In the genomic region with DNA sequence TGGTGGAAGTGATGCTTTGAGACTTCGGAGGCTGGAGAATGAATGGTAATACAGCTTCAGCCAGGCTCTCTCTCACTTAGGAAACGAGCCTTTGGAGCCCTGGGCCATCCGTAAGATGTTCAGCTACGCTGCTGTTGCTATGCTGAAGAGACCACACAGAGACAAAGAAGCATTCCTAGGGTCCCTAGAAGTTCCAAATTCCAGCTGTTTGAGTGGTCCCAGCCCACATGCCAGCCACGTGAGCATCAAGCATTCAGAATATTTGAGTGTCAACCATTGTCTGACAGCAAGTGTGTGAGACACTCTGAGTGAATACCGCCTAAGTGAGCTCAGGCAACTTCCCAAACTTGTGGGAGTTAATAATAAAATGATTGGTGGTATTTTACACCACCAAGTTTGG, we compare ENCODE assay signal across 28 cellular contexts.
"Had no signal": no experiment of that assay in that cellular context is flagged by ENCODE, and none has a peak within 500 bp of the region (broad histone marks: within the 10 kb centered on the region; RNA-seq: fewer than 3 reads in every experiment).

No MANE protein-coding gene starts in this region.

- H3K4me1 ChIP-seq: adrenal gland, body of pancreas, breast epithelium, Peyer's patch had no signal

- H3K4me3 Mint-ChIP-seq: activated CD4-positive, alpha-beta T cell treated with anti-CD3 and anti-CD28 coated beads, Interleukin-2, amount 10 ng/mL, durations not matched to agents 24 days and 14 days; activated CD8-positive, alpha-beta T cell treated with anti-CD3 and anti-CD28 coated beads, Interleukin-2, amount 10 ng/mL, durations not matched to agents 7 days and 5 days; activated naive CD4-positive, alpha-beta T cell treated with anti-CD3 and anti-CD28 coated beads for 36 hours; activated T-cell treated with anti-CD3 and anti-CD28 coated beads, Interleukin-2, amount 50 U/mL, for 24 hours had no signal

- H3K4me1 Mint-ChIP-seq: activated CD4-positive, alpha-beta T cell treated with anti-CD3 and anti-CD28 coated beads, Interleukin-2, amount 10 ng/mL, durations not matched to agents 24 days and 14 days had no signal

- H3K9me3 ChIP-seq: adrenal gland, body of pancreas, breast epithelium, Peyer's patch had no signal

- H3K9me3 Mint-ChIP-seq: activated CD4-positive, alpha-beta T cell treated with anti-CD3 and anti-CD28 coated beads, Interleukin-2, amount 10 ng/mL, durations not matched to agents 24 days and 14 days; activated naive CD4-positive, alpha-beta T cell treated with anti-CD3 and anti-CD28 coated beads for 36 hours; activated naive CD4-positive, alpha-beta T cell treated with anti-CD3 and anti-CD28 coated beads, Interleukin-2, amount 50 U/mL, for 72 hours; activated T-cell treated with anti-CD3 and anti-CD28 coated beads, Interleukin-2, amount 50 U/mL, for 24 hours; activated T-helper 2 cell treated with anti-CD3 and anti-CD28 coated beads, Interferon-gamma antibody, Interleukin-2, Interleukin-4, amounts not matched to agents 10 μg/mL and 5 μg/mL and 100 μg/mL, durations not matched to agents 14 hours and 24 hours and 36 hours had no signal

- H3K27ac ChIP-seq: adrenal gland, body of pancreas, breast epithelium, Peyer's patch, WERI-Rb-1 had no signal

- ATAC-seq: activated CD8-positive, alpha-beta T cell treated with anti-CD3 and anti-CD28 coated beads, Interleukin-2, amount 10 ng/mL, durations not matched to agents 7 days and 5 days; activated naive CD4-positive, alpha-beta T cell treated with anti-CD3 and anti-CD28 coated beads, Interleukin-2, amount 50 U/mL, for 72 hours; body of pancreas; SK-N-SH treated with all-trans-retinoic acid at 6 μM for 48 hours had no signal

- DNase-seq: activated CD4-positive, alpha-beta T cell treated with anti-CD3 and anti-CD28 coated beads, Interleukin-2, amount 10 ng/mL, durations not matched to agents 24 days and 14 days; activated CD4-positive, alpha-beta T cell treated with anti-CD3 and anti-CD28 coated beads, Interleukin-2, amount 50 U/mL, for 48 hours; activated CD8-positive, alpha-beta T cell treated with anti-CD3 and anti-CD28 coated beads, Interleukin-2, amount 10 ng/mL, durations not matched to agents 7 days and 5 days; activated gamma-delta T cell treated with Interleukin-2 at 50 U/mL for 16 hours; activated naive CD4-positive, alpha-beta T cell treated with anti-CD3 and anti-CD28 coated beads for 36 hours; activated T-cell treated with anti-CD3 and anti-CD28 coated beads, Interleukin-2, amount 50 U/mL, for 24 hours; adrenal gland; body of pancreas; caudate nucleus; cerebellar nuclear complex; Karpas-422; NCI-H1105; NCI-H1417 treated with DMSO at 0.1 percent for 48 hours; NCI-H187 treated with DMSO at 0.1 percent for 48 hours; NCI-H2081; NCI-H226; NCI-H446 treated with DMSO at 0.1 percent for 48 hours; NCI-H524; Peyer's patch; RPMI8226; SHP77 treated with DMSO at 0.1 percent for 48 hours; T-helper 1 cell; T1000; WERI-Rb-1 had no signal

- H3K36me3 ChIP-seq: adrenal gland, breast epithelium, Peyer's patch, WERI-Rb-1 had no signal

- H3K36me3 Mint-ChIP-seq: activated naive CD4-positive, alpha-beta T cell treated with anti-CD3 and anti-CD28 coated beads, Interleukin-2, amount 50 U/mL, for 72 hours had no signal

- H3K4me3 ChIP-seq: adrenal gland, body of pancreas, breast epithelium, Peyer's patch had no signal

- H3K27me3 Mint-ChIP-seq: activated T-cell treated with anti-CD3 and anti-CD28 coated beads, Interleukin-2, amount 50 U/mL, for 24 hours had no signal

- H3K27me3 ChIP-seq: adrenal gland, body of pancreas, breast epithelium, Peyer's patch had no signal

- H3K27ac Mint-ChIP-seq: activated CD4-positive, alpha-beta T cell treated with anti-CD3 and anti-CD28 coated beads, Interleukin-2, amount 10 ng/mL, durations not matched to agents 24 days and 14 days; activated CD8-positive, alpha-beta T cell treated with anti-CD3 and anti-CD28 coated beads, Interleukin-2, amount 10 ng/mL, durations not matched to agents 7 days and 5 days; activated naive CD4-positive, alpha-beta T cell treated with anti-CD3 and anti-CD28 coated beads for 36 hours; activated naive CD4-positive, alpha-beta T cell treated with anti-CD3 and anti-CD28 coated beads, Interleukin-2, amount 50 U/mL, for 72 hours; activated T-cell treated with anti-CD3 and anti-CD28 coated beads, Interleukin-2, amount 50 U/mL, for 24 hours; activated T-helper 2 cell treated with anti-CD3 and anti-CD28 coated beads, Interferon-gamma antibody, Interleukin-2, Interleukin-4, amounts not matched to agents 10 μg/mL and 5 μg/mL and 100 μg/mL, durations not matched to agents 14 hours and 24 hours and 36 hours had no signal
